ENCODE assay signal across 8 cellular contexts in the genomic region with DNA sequence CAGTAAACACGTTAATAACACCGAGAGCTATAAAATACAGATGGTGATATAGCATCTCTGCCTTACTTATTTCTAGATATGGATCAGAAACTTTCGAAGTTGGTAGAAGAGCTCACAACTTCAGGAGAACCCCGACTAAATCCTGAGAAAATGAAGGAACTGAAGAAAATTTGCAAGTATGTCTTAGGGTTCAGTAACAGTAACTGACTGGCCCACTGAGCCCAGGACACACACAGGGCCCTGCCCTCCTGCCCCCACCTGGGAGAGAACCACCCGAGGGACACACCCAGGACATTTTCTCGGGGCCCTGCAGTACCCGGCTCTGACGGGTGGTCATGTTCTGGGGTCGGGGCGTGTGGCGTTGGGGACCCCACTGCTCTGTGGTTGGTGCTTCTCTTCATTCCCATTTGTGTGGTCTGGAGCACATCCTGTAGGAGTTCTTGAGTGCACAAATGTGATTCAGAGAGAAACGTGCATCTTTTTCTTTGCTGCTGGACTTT. TPM values are rescaled to one million over a fixed set of nuclear protein-coding genes. Genes with fewer than 3 reads are reported as not detected.
DNase-seq lines count a peak whose midpoint lies in the region; ATAC-seq and TF ChIP-seq lines count a peak whose summit lies in the region.

No MANE protein-coding gene starts in this region.

- intact Hi-C loops in prostate gland (cut with DNase I) = loop anchor here (5.0 kb wide), 2 partner anchors 56 to 181 kb away; no protein-coding TSS in a partner anchor

- H3K79me2 ChIP-seq in fibroblast of lung (ENCODE audit: control insufficient read depth, insufficient read depth, low read length) = peaks cover 8% of the 10 kb centered on the region

- no peaks in the 10 kb centered on the region for H4K20me1 ChIP-seq in fibroblast of lung (ENCODE audit: control insufficient read depth, extremely low read depth, insufficient read depth, low read length)

- no peak overlapping the region for H2AFZ ChIP-seq in fibroblast of lung (ENCODE audit: low read length)

- H3K4me3 ChIP-seq in SK-N-MC = peak overlapping the region; percentile 94
- peak overlapping the region; percentile 61 to 83 (median 72) for H3K4me3 ChIP-seq in fibroblast of lung (replicated peaks in 1 of 4; ENCODE audit: control extremely low read depth in 1 of 4, insufficient read depth in 1 of 4, low read depth in 3 of 4, low read length in 4 of 4)
- H3K4me3 ChIP-seq in prostate gland = peak overlapping the region; percentile 96 to 99

- H3K9ac ChIP-seq in ES-I3 (ENCODE audit: low read depth, low read length) (peak overlapping the region; percentile 78), SK-N-MC (ENCODE audit: insufficient read length) (peak overlapping the region; percentile 89), fibroblast of lung (ENCODE audit: insufficient read depth, low read length) (peak overlapping the region; percentile 97)

- TF ChIP-seq CTCF in fibroblast of lung (conservative IDR thresholded peaks at IDR 0.05 in 1 of 2, IDR thresholded peaks at IDR 0.05 in 1 of 2; ENCODE audit: low read depth in 1 of 2, low read length in 2 of 2) (no peak), prostate gland (IDR thresholded peaks at IDR 0.05) (no peak)

- H3K27ac ChIP-seq in SK-N-MC (no peak overlapping the region), fibroblast of lung (ENCODE audit: insufficient read depth, low read length) (peak overlapping the region; percentile 97), prostate gland (peak overlapping the region; percentile 93 to 100)

- peak overlapping the region; percentile 94 for H3K4me2 ChIP-seq in fibroblast of lung (ENCODE audit: extremely low read depth, insufficient read depth, low read length)

- ATAC-seq in GM18498 (IDR thresholded peaks at IDR 0.05; ENCODE audit: unreplicated experiment) (no peak), HG03135 (IDR thresholded peaks at IDR 0.05; ENCODE audit: unreplicated experiment) (no peak), GM21360 (IDR thresholded peaks at IDR 0.05; ENCODE audit: unreplicated experiment) (no peak)

- DNase-seq in SK-N-MC (ENCODE audit: low read depth, low spot score) (no peak), fibroblast of lung (ENCODE audit: low read depth in 2 of 2) (no peak), prostate gland (ENCODE audit: low spot score) (no peak), G401 (ENCODE audit: low spot score) (no peak)

- no peaks in the 10 kb centered on the region for H3K27me3 ChIP-seq in fibroblast of lung (ENCODE audit: control insufficient read depth, insufficient read depth, low read length)
- H3K27me3 ChIP-seq in prostate gland (replicated peaks; ENCODE audit: insufficient read depth) = no peaks in the 10 kb centered on the region

- H3K9me3 ChIP-seq in ES-I3 (ENCODE audit: control insufficient read depth, insufficient read depth, low read length) (no peaks in the 10 kb centered on the region), SK-N-MC (ENCODE audit: low read depth, low read length) (no peaks in the 10 kb centered on the region), fibroblast of lung (ENCODE audit: control insufficient read depth, insufficient read depth, low read depth, low read length) (no peaks in the 10 kb centered on the region), prostate gland (no peaks in the 10 kb centered on the region)

- no peaks in the 10 kb centered on the region for H3K36me3 ChIP-seq in ES-I3 (ENCODE audit: insufficient read depth, low read length)
- no peaks in the 10 kb centered on the region; the same call in 1 of the 2 replicates for H3K36me3 ChIP-seq in SK-N-MC (ENCODE audit: insufficient read depth, low read length)
- H3K36me3 ChIP-seq in fibroblast of lung (ENCODE audit: control insufficient read depth, insufficient read depth, low read length) = peaks cover 10% of the 10 kb centered on the region
- no peaks in the 10 kb centered on the region for H3K36me3 ChIP-seq in prostate gland

- TF ChIP-seq POLR2A in prostate gland (IDR thresholded peaks at IDR 0.05) = no peak

- H3K4me1 ChIP-seq in ES-I3 (ENCODE audit: insufficient read depth, low read length) (no peaks in the 10 kb centered on the region), fibroblast of lung (ENCODE audit: control insufficient read depth, extremely low read depth, insufficient read depth, low read length) (peaks cover 5% of the 10 kb centered on the region), prostate gland (replicated peaks) (peaks cover 13% of the 10 kb centered on the region)

- in situ Hi-C loops in G401 (cut with HindIII; ENCODE audit: low sequenced_read_pairs) = no loop called here

- 56% methylated on average over 10 of the region's 12 CpGs for WGBS in prostate gland

RNA-seq across cellular contexts. Expression of a gene that starts 1.1 kb away (rescaled TPM):
- total RNA-seq in fibroblast of lung (4.6 and 7.6 TPM in 2 replicates), prostate gland (10 to 100 TPM; 20.8 to 47.9 TPM)
- 4.0 and 4.6 TPM in 2 replicates for polyA plus RNA-seq in fibroblast of lung
- 3.9 and 4.3 TPM in 2 replicates for polyA plus RNA-seq in fibroblast of lung (2012)
- polyA minus RNA-seq in fibroblast of lung (ENCODE audit: low replicate concordance) = 5.6 and 7.3 TPM in 2 replicates
- 3.6 and 8.8 TPM in 2 replicates for total RNA-seq in G401 (2014; rRNA removed; shearing (Covaris generic))

RNA-seq across cellular contexts. Expression of a gene that starts 58.2 kb away (rescaled TPM):
- total RNA-seq in fibroblast of lung (not detected in 2 replicates), prostate gland (not detected)
- polyA plus RNA-seq in fibroblast of lung = not detected in 2 replicates
- polyA plus RNA-seq in fibroblast of lung (2012) = not detected in 2 replicates
- not detected in 2 replicates for polyA minus RNA-seq in fibroblast of lung (ENCODE audit: low replicate concordance)
- not detected in 2 replicates for total RNA-seq in G401 (2014; rRNA removed; shearing (Covaris generic))

RNA-seq across cellular contexts. Expression of a gene that starts 58.4 kb away (rescaled TPM):
- total RNA-seq in fibroblast of lung (37.2 and 44.3 TPM in 2 replicates), prostate gland (100 to 1,000 TPM in 1 of 2 donors, 10 to 100 TPM in 1; 76.0 to 110 TPM)
- 53.8 and 59.5 TPM in 2 replicates for polyA plus RNA-seq in fibroblast of lung
- polyA plus RNA-seq in fibroblast of lung (2012) = 49.3 and 67.4 TPM in 2 replicates
- 55.9 and 75.0 TPM in 2 replicates for polyA minus RNA-seq in fibroblast of lung (ENCODE audit: low replicate concordance)
- 52.5 and 54.6 TPM in 2 replicates for total RNA-seq in G401 (2014; rRNA removed; shearing (Covaris generic))
